Comparison of ENCODE assay signal across 32 cellular contexts in the genomic region with DNA sequence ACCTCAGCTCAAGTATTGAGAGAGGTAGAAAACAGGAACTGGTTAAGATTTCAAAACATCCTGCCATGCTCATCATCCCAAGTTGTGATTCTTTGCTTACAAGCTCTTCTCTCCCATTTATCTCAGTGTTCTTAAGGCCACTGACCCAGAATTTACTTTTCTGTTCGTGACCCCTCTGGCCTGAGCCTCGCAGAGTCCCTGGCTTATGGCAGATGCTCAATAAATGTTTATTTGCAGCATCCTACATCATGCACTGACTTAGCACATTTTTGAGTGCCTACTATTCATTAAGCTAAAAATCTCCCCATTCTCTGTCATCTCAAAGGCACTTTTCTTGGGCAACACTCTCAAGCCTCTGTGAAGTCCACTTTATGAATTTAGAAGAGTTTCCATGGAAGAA. TPM values are rescaled to one million over a fixed set of nuclear protein-coding genes. Genes with fewer than 3 reads are reported as not detected.
"Had no signal": no experiment of that assay in that cellular context is flagged by ENCODE, and none has a peak within 500 bp of the region (broad histone marks: within the 10 kb centered on the region; RNA-seq: fewer than 3 reads in every experiment).

No MANE protein-coding gene starts in this region.

- DNase-seq: hippocampal formation; kidney glomerular epithelial cell; left cardiac atrium; left ventricle myocardium superior; lower lobe of right lung; mammary epithelial cell; mesenchymal stem cell; naive thymus-derived CD8-positive, alpha-beta T cell; nucleus accumbens; pancreas; posterior cingulate gyrus; retina; right cardiac atrium; sigmoid colon; small intestine; spleen; stimulated activated CD4-positive, alpha-beta T cell treated with anti-CD3 and anti-CD28 coated beads, Interleukin-4, amount 100 ng/mL, for 24 hours; stimulated activated naive CD4-positive, alpha-beta T cell; tibial artery; trophoblast cell; upper lobe of right lung; uterus had no signal

- H3K27me3 ChIP-seq: pancreas, sigmoid colon, tibial artery, upper lobe of right lung, uterus had no signal

- ATAC-seq: left cardiac atrium; left lobe of liver; left ventricle myocardium superior; lower lobe of right lung; naive thymus-derived CD8-positive, alpha-beta T cell; pancreas; right cardiac atrium; stimulated activated effector memory CD8-positive, alpha-beta T cell treated with anti-CD3 and anti-CD28 coated beads, Interleukin-12 subunit alpha, Interleukin-12 subunit beta, amount 100 ng/mL, for 72 hours; upper lobe of right lung had no signal

- FAIRE-seq: keratinocyte, pancreas, small intestine had no signal

- H3K9me3 ChIP-seq: pancreas, prostate gland, thoracic aorta, tibial artery, upper lobe of right lung, uterus had no signal

- H3K36me3 ChIP-seq: lower lobe of right lung, pancreas, prostate gland, sigmoid colon, spleen, suprapubic skin, thoracic aorta, tibial artery, upper lobe of right lung, uterus had no signal

- H3K4me1 ChIP-seq: lower lobe of right lung, pancreas, prostate gland, sigmoid colon, spleen, suprapubic skin, tibial artery, upper lobe of right lung, uterus had no signal

- H3K4me3 ChIP-seq: lower lobe of right lung, pancreas, prostate gland, sigmoid colon, spleen, suprapubic skin, thoracic aorta, tibial artery, upper lobe of right lung, uterus had no signal

- H3K27ac ChIP-seq: lower lobe of right lung, pancreas, prostate gland, sigmoid colon, spleen, suprapubic skin, thoracic aorta, tibial artery, upper lobe of right lung, uterus had no signal

RNA-seq across cellular contexts. Expression of a gene that starts 33.4 kb away (rescaled TPM):
- total RNA-seq: left cardiac atrium; left lobe of liver; left ventricle myocardium superior; lower lobe of right lung; mammary epithelial cell; mucosa of gallbladder; naive thymus-derived CD8-positive, alpha-beta T cell; neural crest cell; osteoblast; pancreas; prostate gland; right cardiac atrium; sigmoid colon; spleen; subcutaneous adipose tissue; suprapubic skin; thoracic aorta; upper lobe of right lung; uterus had no signal
- polyA plus RNA-seq: keratinocyte; mammary epithelial cell; naive thymus-derived CD8-positive, alpha-beta T cell; pancreas; right cardiac atrium; sigmoid colon; small intestine; spleen had no signal
